10 cellular contexts compared by ENCODE assay signal in the genomic region with DNA sequence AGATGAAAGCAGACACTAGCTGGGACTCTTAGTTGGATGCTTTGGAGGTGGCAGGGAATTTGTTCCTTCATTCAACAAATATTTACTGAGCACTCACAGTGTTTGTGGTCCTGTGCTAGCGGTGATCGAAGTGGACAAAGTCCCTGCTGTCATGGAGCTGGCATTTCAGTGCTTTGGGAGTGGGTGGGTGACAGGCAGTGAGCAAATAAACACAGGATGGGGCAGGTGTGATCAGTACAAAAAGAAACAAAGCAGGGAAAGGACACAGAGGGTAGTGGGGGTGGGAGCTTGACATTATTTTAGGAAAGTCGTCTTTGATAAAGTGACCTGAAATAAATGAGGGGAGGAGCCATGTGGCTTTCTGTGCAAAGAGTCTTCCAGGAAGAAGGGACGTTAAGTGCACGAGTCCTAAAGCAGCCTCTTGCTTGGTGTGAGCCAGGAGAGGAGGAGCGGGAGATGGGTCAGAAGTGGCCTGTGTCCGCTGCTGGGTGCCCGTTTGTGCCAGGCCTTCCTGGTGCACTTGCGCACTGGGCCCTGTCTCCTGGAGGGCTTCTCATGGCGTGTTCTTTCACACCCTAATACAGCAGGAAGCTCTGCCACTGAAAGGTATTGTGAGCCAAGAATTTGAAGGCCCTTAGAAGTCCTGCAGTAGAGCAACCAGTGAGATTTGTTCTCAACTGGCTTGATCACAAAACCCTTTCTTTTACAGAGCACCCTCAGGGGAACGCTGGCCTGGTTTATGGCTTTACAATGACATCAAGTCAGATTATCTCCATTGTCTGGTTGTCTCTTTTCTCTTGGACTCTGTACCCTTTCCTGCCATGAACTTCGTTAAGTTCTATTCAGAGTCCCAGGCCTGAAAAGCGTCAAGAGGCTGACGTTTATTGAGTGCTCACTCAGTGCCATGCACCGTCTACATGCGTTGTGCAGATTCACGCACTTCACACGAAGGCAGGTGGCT. TPM values are rescaled to one million over a fixed set of nuclear protein-coding genes. Genes with fewer than 3 reads are reported as not detected.
DNase-seq lines count a peak whose midpoint lies in the region; ATAC-seq, FAIRE-seq and TF ChIP-seq lines count a peak whose summit lies in the region.
"Had no signal": no experiment of that assay in that cellular context is flagged by ENCODE, and none has a peak within 500 bp of the region (broad histone marks: within the 10 kb centered on the region; RNA-seq: fewer than 3 reads in every experiment).

No MANE protein-coding gene starts in this region.

- H2BK120ac ChIP-seq in IMR-90 (ENCODE audit: low read depth, low read length): no peak overlapping the region

- H4K91ac ChIP-seq in IMR-90 (ENCODE audit: insufficient read depth, low read depth, low read length): peak overlapping the region; percentile 48; the same call in 1 of the 2 replicates

- H4K5ac ChIP-seq in IMR-90 (ENCODE audit: low read depth, low read length): no peak overlapping the region

- CTCF ChIA-PET in IMR-90 (lab: Yijun Ruan, JAX): interaction anchor here (0.6 to 1.6 kb wide), 2 partner anchors 11 to 71 kb away, joined by 3 to 5 read pairs; no protein-coding TSS in a partner anchor
- CTCF ChIA-PET in GM12878 (lab: Yijun Ruan, JAX): interaction anchor here (1.0 to 5.8 kb wide), 5 partner anchors 34 to 63 kb away, joined by 3 to 83 read pairs (median 8); no protein-coding TSS in a partner anchor
- CTCF ChIA-PET in HepG2 (lab: Yijun Ruan, JAX; ENCODE audit: low intra/inter-chr PET ratio, low total read pairs): interaction anchor here (1.5 to 2.9 kb wide), 4 partner anchors 12 to 64 kb away, joined by 3 to 18 read pairs (median 12); no protein-coding TSS in a partner anchor

- no TSS peak for BruUV-seq in IMR-90 (replicated peaks; lab: Mats Ljungman, UMichigan)
- BruUV-seq in GM12878 (replicated peaks; lab: Mats Ljungman, UMichigan): TSS peak; percentile 48
- TSS peak; percentile 41 for BruUV-seq in HepG2 (replicated peaks; lab: Mats Ljungman, UMichigan)

- no peak overlapping the region for H3K9ac ChIP-seq in IMR-90 (ENCODE audit: low read depth, low read length)
- no peak overlapping the region for H3K9ac ChIP-seq in GM12878 (ENCODE audit: control insufficient read depth, insufficient read depth, low read length)
- H3K9ac ChIP-seq in HepG2 (ENCODE audit: insufficient read depth, low read depth, low read length): peak overlapping the region; percentile 54
- H3K9ac ChIP-seq: parathyroid adenoma had no signal

- in situ Hi-C loops in IMR-90 (cut with MboI; ENCODE audit: low sequenced_read_pairs) (loop anchor here (5.0 kb wide), 1 partner anchor 60 kb away; no protein-coding TSS in a partner anchor), GM12878 (cut with MboI) (no loop called here), HepG2 (cut with HindIII; ENCODE audit: extremely low pct_ligation_motif_present, low pct_unique_long_range_greater_than_20kb) (loop anchor here (5.0 kb wide), 2 partner anchors 35 to 65 kb away; no protein-coding TSS in a partner anchor)

- no peak overlapping the region for H2BK15ac ChIP-seq in IMR-90 (ENCODE audit: low read depth, low read length)

- DNase-seq in IMR-90 (no peak), GM12878 (ENCODE audit: low read depth, low spot score) (no peak), HepG2 (ENCODE audit: low spot score) (peak; percentile 98), suprapubic skin (ENCODE audit: low spot score in 2 of 2) (no peak)
- DNase-seq in activated CD4-positive, alpha-beta T cell treated with anti-CD3 and anti-CD28 coated beads, Interleukin-2, amount 50 U/mL, for 1 hour: no peak
- DNase-seq: activated T-cell treated with anti-CD3 and anti-CD28 coated beads, Interleukin-2, amount 50 U/mL, for 48 hours had no signal

- H2AFZ ChIP-seq in IMR-90 (replicated peaks; ENCODE audit: low read length, poor library complexity) (no peak overlapping the region), GM12878 (ENCODE audit: control insufficient read depth, low read depth, low read length) (no peak overlapping the region), HepG2 (ENCODE audit: low read length) (no peak overlapping the region)
- H2AFZ ChIP-seq: parathyroid adenoma had no signal

- TF ChIP-seq RAD21 in IMR-90 (IDR thresholded peaks at IDR 0.05; ENCODE audit: low read length): no peak
- no peak for TF ChIP-seq RAD21 in GM12878 (IDR thresholded peaks at IDR 0.05; ENCODE audit: insufficient read depth, low read depth, low read length)
- TF ChIP-seq RAD21 in HepG2 (CRISPR knock-in tag; IDR thresholded peaks at IDR 0.05): 0 out of 2 replicates have a peak, but pooled peaks have one; percentile 16

- no peak for FAIRE-seq in GM12878 (lab: Jason Lieb, UNC)
- FAIRE-seq in HepG2 (lab: Jason Lieb, UNC): peak; percentile 96
- FAIRE-seq: colon had no signal

- H3K56ac ChIP-seq in IMR-90 (ENCODE audit: extremely low read depth, insufficient read depth, low read length): no peak overlapping the region

- H3K9me3 ChIP-seq in IMR-90 (ENCODE audit: control insufficient read depth, insufficient read depth, low read length) (no peaks in the 10 kb centered on the region), GM12878 (replicated peaks; ENCODE audit: control insufficient read depth, insufficient read depth, low read length) (no peaks in the 10 kb centered on the region), HepG2 (ENCODE audit: low read length) (no peaks in the 10 kb centered on the region), suprapubic skin (no peaks in the 10 kb centered on the region)

- H3K79me2 ChIP-seq in GM12878 (ENCODE audit: control insufficient read depth, insufficient read depth, low read length): peaks cover under 1% of the 10 kb centered on the region; the same call in 1 of the 2 replicates
- peaks cover 65% of the 10 kb centered on the region for H3K79me2 ChIP-seq in HepG2 (ENCODE audit: insufficient read depth, low read length)

- no peak overlapping the region for H4K8ac ChIP-seq in IMR-90 (ENCODE audit: low read depth in 2 of 2, low read length in 2 of 2)

- H2AK9ac ChIP-seq in IMR-90 (replicated peaks; ENCODE audit: low read depth, low read length, poor library complexity): peak overlapping the region; percentile 52

- H3K14ac ChIP-seq in IMR-90 (replicated peaks; ENCODE audit: low read depth, low read length): peak overlapping the region; percentile 74

- H3K4me2 ChIP-seq in IMR-90 (ENCODE audit: low read depth, low read length) (no peak overlapping the region), GM12878 (ENCODE audit: control insufficient read depth, insufficient read depth) (no peak overlapping the region), HepG2 (ENCODE audit: low read depth, low read length) (peak overlapping the region; percentile 69)

- H3K27ac ChIP-seq in IMR-90 (ENCODE audit: insufficient read depth, low read length): no peak overlapping the region
- H3K27ac ChIP-seq in GM12878 (ENCODE audit: control insufficient read depth, insufficient read depth): no peak overlapping the region
- H3K27ac ChIP-seq in HepG2 (ENCODE audit: extremely low read length, insufficient read depth, low read length): peak overlapping the region; percentile 84
- H3K27ac ChIP-seq in suprapubic skin: peak overlapping the region; percentile 26
- H3K27ac ChIP-seq: parathyroid adenoma had no signal

- H3K79me1 ChIP-seq in IMR-90 (ENCODE audit: low read depth in 1 of 2, low read length in 2 of 2): peaks cover 45 to 99% of the 10 kb centered on the region in 2 experiments

- intact Hi-C loops in IMR-90 (cut with micrococcal nuclease): loop anchor here (1.0 kb wide), 2 partner anchors 36 to 64 kb away; no protein-coding TSS in a partner anchor
- intact Hi-C loops in GM12878 (cut with micrococcal nuclease; ENCODE audit: unreplicated experiment): loop anchor here (1.0 to 2.0 kb wide), 2 partner anchors 34 to 63 kb away; no protein-coding TSS in a partner anchor
- intact Hi-C loops in HepG2 (cut with micrococcal nuclease; ENCODE audit: unreplicated experiment): loop anchor here (1.0 to 2.0 kb wide), 3 partner anchors 20 to 64 kb away; no protein-coding TSS in a partner anchor

- POLR2A ChIA-PET in IMR-90 (lab: Charles Lee; ENCODE audit: unreplicated experiment) (no interaction called here), GM12878 (lab: Charles Lee) (no interaction called here), HepG2 (lab: Yijun Ruan, JAX) (interaction anchor here (0.7 to 6.3 kb wide), 22 partner anchors 9 to 110 kb away, joined by 3 to 86 read pairs (median 6); partner anchors contain the start of genes CD74, NDST1 and RPS14)

- H2AK5ac ChIP-seq in IMR-90 (ENCODE audit: low read depth, low read length): no peak overlapping the region; the same call in 1 of the 2 replicates

- RAD21 ChIA-PET in GM12878 (lab: Charles Lee; ENCODE audit: unreplicated experiment): interaction anchor here (1.8 to 1.9 kb wide), 2 partner anchors 33 to 62 kb away, joined by 5 read pairs; no protein-coding TSS in a partner anchor

- no peaks in the 10 kb centered on the region for H3K27me3 ChIP-seq in IMR-90 (ENCODE audit: control insufficient read depth, insufficient read depth, low read length)
- no peaks in the 10 kb centered on the region for H3K27me3 ChIP-seq in GM12878 (replicated peaks in 1 of 2; ENCODE audit: control insufficient read depth in 2 of 2, insufficient read depth in 2 of 2, low read length in 1 of 2)
- no peaks in the 10 kb centered on the region for H3K27me3 ChIP-seq in HepG2 (ENCODE audit: control insufficient read depth in 1 of 2, insufficient read depth in 2 of 2, low read length in 2 of 2)
- H3K27me3 ChIP-seq in suprapubic skin: no peaks in the 10 kb centered on the region

- H3K36me3 ChIP-seq in IMR-90 (ENCODE audit: control insufficient read depth, insufficient read depth, low read length) (peaks cover 46% of the 10 kb centered on the region), GM12878 (ENCODE audit: control insufficient read depth in 2 of 2, insufficient read depth in 2 of 2, low read length in 1 of 2) (peaks cover 5 to 26% of the 10 kb centered on the region in 2 experiments; a peak in 3 of 4 replicates), HepG2 (replicated peaks in 1 of 2; ENCODE audit: control insufficient read depth in 1 of 2, insufficient read depth in 2 of 2, low read length in 2 of 2) (peaks cover 2 to 52% of the 10 kb centered on the region in 2 experiments; a peak in 3 of 5 replicates), suprapubic skin (peaks cover 16% of the 10 kb centered on the region)

- H3K4ac ChIP-seq in IMR-90 (ENCODE audit: low read depth, low read length): peak overlapping the region; percentile 54

- SMC1A ChIA-PET in GM12878 (lab: Charles Lee; ENCODE audit: uncharacterized antibody, unreplicated experiment): interaction anchor here (0.6 to 2.8 kb wide), 2 partner anchors 33 to 166 kb away, joined by 3 to 13 read pairs; no protein-coding TSS in a partner anchor

- no peak overlapping the region; the same call in 1 of the 2 replicates for H3K18ac ChIP-seq in IMR-90 (ENCODE audit: low read depth, low read length)

- TF ChIP-seq EP300 in GM12878 (IDR thresholded peaks at IDR 0.05; ENCODE audit: borderline replicate concordance in 1 of 2, control insufficient read depth in 1 of 2, low read depth in 2 of 2, low read length in 2 of 2) (no peak), HepG2 (IDR thresholded peaks at IDR 0.05; ENCODE audit: low read depth in 2 of 2, low read length in 2 of 2) (peak; percentile 78 to 98; a peak in 3 of 4 replicates), HepG2 (CRISPR knock-in tag; IDR thresholded peaks at IDR 0.05; ENCODE audit: borderline replicate concordance) (peak; percentile 96), suprapubic skin (IDR thresholded peaks at IDR 0.05) (no peak)

- dilution Hi-C loops in IMR-90 (cut with HindIII; ENCODE audit: low sequenced_read_pairs, unreplicated experiment): no loop called here

- 0 out of 2 replicates have a peak overlapping the region, but pooled peaks have one; percentile 46 for H3K23ac ChIP-seq in IMR-90 (ENCODE audit: low read depth, low read length)

- ATAC-seq in IMR-90 (ENCODE audit: low read depth) (no peak), GM12878 (no peak), HepG2 (peak; percentile 92), GM18520 (IDR thresholded peaks at IDR 0.05; ENCODE audit: unreplicated experiment) (no peak), GM19324 (IDR thresholded peaks at IDR 0.05; ENCODE audit: low FRiP score, unreplicated experiment) (no peak)

- peaks cover 42% of the 10 kb centered on the region for H3K9me1 ChIP-seq in IMR-90 (ENCODE audit: insufficient read depth, low read length)

- H3K4me3 ChIP-seq in IMR-90 (ENCODE audit: insufficient read depth, low read depth, low read length): no peak overlapping the region
- no peak overlapping the region for H3K4me3 ChIP-seq in GM12878
- peak overlapping the region in 1 of 3 experiments; percentile 30; a peak in 1 of 6 replicates for H3K4me3 ChIP-seq in HepG2 (replicated peaks in 1 of 3; ENCODE audit: insufficient read depth in 1 of 3, low read depth in 2 of 3, low read length in 3 of 3)
- H3K4me3 ChIP-seq in suprapubic skin: no peak overlapping the region

- no peak overlapping the region for H2BK5ac ChIP-seq in IMR-90 (ENCODE audit: low read depth, low read length, poor library complexity, severe bottlenecking)

- H3K4me1 ChIP-seq in IMR-90 (ENCODE audit: control insufficient read depth, insufficient read depth, low read length): peaks cover 37% of the 10 kb centered on the region
- no peaks in the 10 kb centered on the region for H3K4me1 ChIP-seq in GM12878 (ENCODE audit: control insufficient read depth, insufficient read depth, low read length)
- peaks cover 86% of the 10 kb centered on the region for H3K4me1 ChIP-seq in HepG2 (ENCODE audit: insufficient read depth, low read length)
- peaks cover 33% of the 10 kb centered on the region for H3K4me1 ChIP-seq in suprapubic skin

- peaks cover 89% of the 10 kb centered on the region for H4K20me1 ChIP-seq in IMR-90 (ENCODE audit: insufficient read depth, low read length)
- no peaks in the 10 kb centered on the region for H4K20me1 ChIP-seq in GM12878 (ENCODE audit: control insufficient read depth, insufficient read depth)
- peaks cover 5% of the 10 kb centered on the region for H4K20me1 ChIP-seq in HepG2 (ENCODE audit: insufficient read depth, low read length)

- no peak for TF ChIP-seq POLR2A in IMR-90 (IDR thresholded peaks at IDR 0.05; ENCODE audit: low read depth, low read length)
- TF ChIP-seq POLR2A in GM12878 (IDR thresholded peaks at IDR 0.05; ENCODE audit: low read depth, low read length): no peak
- TF ChIP-seq POLR2A in HepG2 (IDR thresholded peaks at IDR 0.05; ENCODE audit: insufficient read depth in 1 of 2, low read depth in 2 of 2, low read length in 2 of 2): peak; percentile 27 to 40; a peak in 2 of 4 replicates
- TF ChIP-seq POLR2A in suprapubic skin (IDR thresholded peaks at IDR 0.05): no peak

- WGBS in IMR-90 (ENCODE audit: extremely low coverage in 2 of 2, insufficient read length in 1 of 2), 2 experiments: 77% methylated on average over 15 of the region's 18 CpGs; no CpG with 5 or more reads in 1 of the 2 experiments
- WGBS in GM12878 (ENCODE audit: insufficient coverage, insufficient replicate concordance, low lambda C conversion rate, missing lambda C conversion rate): 87% methylated on average over 18 of the region's 18 CpGs
- WGBS in HepG2 (ENCODE audit: low lambda C conversion rate): 25% methylated on average over 18 of the region's 18 CpGs
- WGBS in suprapubic skin: 73% methylated on average over 18 of the region's 18 CpGs

- TF ChIP-seq CTCF in IMR-90 (conservative IDR thresholded peaks at IDR 0.05; ENCODE audit: low read depth, low read length): no peak
- no peak for TF ChIP-seq CTCF in GM12878 (IDR thresholded peaks at IDR 0.05 in 2 of 3, conservative IDR thresholded peaks at IDR 0.05 in 1 of 3; ENCODE audit: control insufficient read depth in 2 of 3, extremely low read depth in 1 of 3, insufficient read depth in 1 of 3, low read depth in 3 of 3, low read length in 3 of 3)
- peak; percentile 14 for TF ChIP-seq CTCF in HepG2 (CRISPR knock-in tag; IDR thresholded peaks at IDR 0.05)
- no peak for TF ChIP-seq CTCF in suprapubic skin (IDR thresholded peaks at IDR 0.05)

- H2BK20ac ChIP-seq in IMR-90 (ENCODE audit: low read depth, low read length): 0 out of 2 replicates have a peak overlapping the region, but pooled peaks have one; percentile 7

RNA-seq across cellular contexts. Expression of gene NDST1, which starts 14.9 kb away (rescaled TPM):
- 30.3 and 30.5 TPM in 2 replicates for total RNA-seq in IMR-90 (2012; rRNA removed)
- 80.4 and 101 TPM in 2 replicates for polyA plus RNA-seq in IMR-90 (2012; rRNA removed)
- polyA plus RNA-seq in IMR-90 (2012; cell fraction: cytosol; rRNA removed): 41.4 and 74.0 TPM in 2 replicates
- polyA plus RNA-seq in IMR-90 (2012; cell fraction: nucleus; rRNA removed; ENCODE audit: low replicate concordance): 81.4 and 121 TPM in 2 replicates
- 78.0 and 78.6 TPM in 2 replicates for total RNA-seq in GM12878 (2013; cell fraction: nucleolus; rRNA removed)
- total RNA-seq in GM12878 (2014; rRNA removed): 15.4 and 16.7 TPM in 2 replicates
- total RNA-seq in GM12878 (2014; rRNA removed; fragmentation: Illumina TruSeq; extraction: Trizol): 8.4 and 10.1 TPM in 2 replicates
- 47.9 and 53.5 TPM in 2 replicates for total RNA-seq in GM12878 (2021)
- polyA plus RNA-seq in GM12878 (2011; ENCODE audit: low read depth): 9.4 TPM
- 8.1 and 15.0 TPM in 2 replicates for polyA plus RNA-seq in GM12878 (2011; rRNA removed)
- 17.8 and 19.2 TPM in 2 replicates for polyA plus RNA-seq in GM12878 (2011; cell fraction: cytosol; rRNA removed)
- polyA plus RNA-seq in GM12878 (2011; cell fraction: nucleus; rRNA removed): 38.6 and 41.7 TPM in 2 replicates
- 11.6 and 11.8 TPM in 2 replicates for polyA plus RNA-seq in GM12878 (2012)
- 12.3 and 17.3 TPM in 2 replicates for polyA plus RNA-seq in GM12878 (2014; fragmentation: Illumina TruSeq; extraction: Trizol)
- polyA plus RNA-seq in GM12878 (2014; fragmentation: Nextera tagmentation; extraction: Ambion mirVana): under 1 TPM; 0.20 to 0.31 TPM
- 17.6 and 32.3 TPM in 2 replicates for polyA plus RNA-seq in GM12878 (2014; rRNA removed)
- polyA plus RNA-seq in GM12878 (2016; fragmentation: Nextera tagmentation; extraction: Ambion mirVana): 10 to 100 TPM in 1 of 2 experiments, 1 to 10 TPM in 1; 5.3 to 10.9 TPM
- polyA minus RNA-seq in GM12878 (2011; rRNA and poly(A)+ RNA removed): 28.4 and 33.3 TPM in 2 replicates
- 11.8 and 12.6 TPM in 2 replicates for polyA minus RNA-seq in GM12878 (2011; cell fraction: cytosol; rRNA and poly(A)+ RNA removed)
- 15.1 and 27.3 TPM in 2 replicates for polyA minus RNA-seq in GM12878 (2011; cell fraction: nucleus; rRNA and poly(A)+ RNA removed)
- 22.1 and 26.2 TPM in 2 replicates for total RNA-seq in HepG2 (2016; rRNA removed; fragmentation: Illumina TruSeq; extraction: Trizol)
- 6.5 and 8.8 TPM in 2 replicates for total RNA-seq in HepG2 (2016; cell fraction: cytosol; rRNA removed; fragmentation: Illumina TruSeq; extraction: Trizol; ENCODE audit: low read depth)
- total RNA-seq in HepG2 (2016; cell fraction: insoluble cytoplasmic fraction; rRNA removed; fragmentation: Illumina TruSeq; extraction: Trizol): 19.6 and 25.2 TPM in 2 replicates
- total RNA-seq in HepG2 (2016; cell fraction: membrane; rRNA removed; fragmentation: Illumina TruSeq; extraction: Trizol): 16.4 and 18.4 TPM in 2 replicates
- total RNA-seq in HepG2 (2016; cell fraction: nucleus; rRNA removed; fragmentation: Illumina TruSeq; extraction: Trizol): 25.2 and 29.3 TPM in 2 replicates
- polyA plus RNA-seq in HepG2 (2011; rRNA removed): 23.8 and 35.0 TPM in 2 replicates
- 18.9 and 20.3 TPM in 2 replicates for polyA plus RNA-seq in HepG2 (2011; cell fraction: cytosol; rRNA removed)
- 67.6 and 71.1 TPM in 2 replicates for polyA plus RNA-seq in HepG2 (2011; cell fraction: nucleus; rRNA removed)
- polyA plus RNA-seq in HepG2 (2012): 36.0 and 40.8 TPM in 2 replicates
- polyA plus RNA-seq in HepG2 (2016; cell fraction: cytosol; fragmentation: Illumina TruSeq; extraction: Trizol; ENCODE audit: low read depth): 2.7 and 3.1 TPM in 2 replicates
- polyA plus RNA-seq in HepG2 (2016; cell fraction: insoluble cytoplasmic fraction; fragmentation: Illumina TruSeq; extraction: Trizol; ENCODE audit: low read depth): 15.4 and 18.3 TPM in 2 replicates
- 7.8 TPM in 2 replicates for polyA plus RNA-seq in HepG2 (2016; cell fraction: membrane; fragmentation: Illumina TruSeq; extraction: Trizol; ENCODE audit: low read depth)
- 29.1 and 30.9 TPM in 2 replicates for polyA plus RNA-seq in HepG2 (2016; cell fraction: nucleus; fragmentation: Illumina TruSeq; extraction: Trizol; ENCODE audit: insufficient read depth, low read depth)
- 12.5 and 73.9 TPM in 2 replicates for polyA minus RNA-seq in HepG2 (2011; rRNA and poly(A)+ RNA removed; ENCODE audit: low replicate concordance)
- 20.8 and 29.5 TPM in 2 replicates for polyA minus RNA-seq in HepG2 (2011; cell fraction: cytosol; rRNA and poly(A)+ RNA removed)
- 55.1 and 55.2 TPM in 2 replicates for polyA minus RNA-seq in HepG2 (2011; cell fraction: nucleus; rRNA and poly(A)+ RNA removed)
- total RNA-seq in suprapubic skin: 100 to 1,000 TPM in 3 of 4 donors, 10 to 100 TPM in 1; 94.6 to 157 (median 134) TPM

Comparison
In these comparisons a context has a peak if more than half of its experiments do, and no peak if none do; other contexts are left out.
1. H3K27ac ChIP-seq: peak in HepG2 (single experiment) and suprapubic skin (single experiment); none in IMR-90 (single experiment) and GM12878 (single experiment).
2. POLR2A ChIP-seq: peak in HepG2 (2 of 2); none in IMR-90 (single experiment), GM12878 (single experiment) and suprapubic skin (0 of 2).